11 cellular contexts compared by ENCODE assay signal in genomic region chr22:44758354-44758969, GRCh38. TPM values are rescaled to one million over a fixed set of nuclear protein-coding genes. Genes with fewer than 3 reads are reported as not detected.
DNase-seq lines count a peak whose midpoint lies in the region; ATAC-seq and TF ChIP-seq lines count a peak whose summit lies in the region.
"Had no signal": no experiment of that assay in that cellular context is flagged by ENCODE, and none has a peak within 500 bp of the region (broad histone marks: within the 10 kb centered on the region; RNA-seq: fewer than 3 reads in every experiment).

No MANE protein-coding gene starts in this region.

- peaks cover 4% of the 10 kb centered on the region for H3K36me3 Mint-ChIP-seq in endothelial cell (ENCODE audit: low read depth, unreplicated experiment)

- no peak overlapping the region for H2AFZ ChIP-seq in HCT116 (ENCODE audit: low read depth, low read length, poor library complexity, severe bottlenecking)

- POLR2A ChIA-PET in HCT116 (lab: Charles Lee) = no interaction called here

- H3K9ac ChIP-seq in HCT116 (ENCODE audit: low read length) (no peak overlapping the region), NT2/D1 (ENCODE audit: insufficient read length, low read depth) (peak overlapping the region; percentile 32)
- H3K9ac ChIP-seq: KMS-11 had no signal

- peak overlapping the region; percentile 32 for H3K27ac Mint-ChIP-seq in endothelial cell (ENCODE audit: unreplicated experiment)
- H3K27ac Mint-ChIP-seq: activated T-cell treated with anti-CD3 and anti-CD28 coated beads, Interleukin-2, amount 50 U/mL, for 72 hours had no signal

- no peak for TF ChIP-seq RAD21 in HCT116 (IDR thresholded peaks at IDR 0.05; ENCODE audit: low read depth)

- H3K36me3 ChIP-seq in HCT116 (ENCODE audit: control insufficient read depth in 1 of 2, insufficient read depth in 2 of 2, low read length in 2 of 2) (peaks cover 0 to 4% of the 10 kb centered on the region in 2 experiments; a peak in 1 of 4 replicates), NT2/D1 (ENCODE audit: insufficient read depth, insufficient read length, low read length) (no peaks in the 10 kb centered on the region)

- DNase-seq in HCT116 (ENCODE audit: low read depth, low spot score) (no peak), NT2/D1 (ENCODE audit: low read depth, low spot score) (no peak), endothelial cell (ENCODE audit: low spot score) (no peak), smooth muscle cell of the brain vasculature (ENCODE audit: low read depth, low spot score) (peak; percentile 17), CD1c-positive myeloid dendritic cell (ENCODE audit: extremely low spot score) (no peak), RKO (ENCODE audit: low spot score) (no peak), NCI-H1048 (lab: John Stamatoyannopoulos, UW) (no peak)
- DNase-seq: activated T-cell treated with anti-CD3 and anti-CD28 coated beads, Interleukin-2, amount 50 U/mL, for 72 hours; cortex of kidney; naive thymus-derived CD4-positive, alpha-beta T cell had no signal

- intact Hi-C loops in HCT116 (cut with micrococcal nuclease) = no loop called here

- H3K4me1 ChIP-seq in HCT116 (ENCODE audit: control insufficient read depth in 1 of 2, insufficient read depth in 2 of 2, low read length in 2 of 2) = peaks cover 51 to 58% of the 10 kb centered on the region in 2 experiments
- peaks cover 19% of the 10 kb centered on the region for H3K4me1 ChIP-seq in NT2/D1 (ENCODE audit: insufficient read depth, insufficient read length)

- no peaks in the 10 kb centered on the region for H3K9me2 ChIP-seq in HCT116 (ENCODE audit: insufficient read depth)

- H3K4me2 ChIP-seq in HCT116 (ENCODE audit: low read length) = peak overlapping the region; percentile 56
- H3K4me2 ChIP-seq: KMS-11 had no signal

- ATAC-seq in HCT116 = 0 out of 2 replicates have a peak, but pooled peaks have one; percentile 28
- ATAC-seq: activated T-cell treated with anti-CD3 and anti-CD28 coated beads, Interleukin-2, amount 50 U/mL, for 72 hours; naive thymus-derived CD4-positive, alpha-beta T cell had no signal

- H3K4me1 Mint-ChIP-seq in endothelial cell (ENCODE audit: unreplicated experiment) = peaks cover 8% of the 10 kb centered on the region

- RAD21 ChIA-PET in HCT116 (lab: Charles Lee; ENCODE audit: low non-redundant PET in 1 of 2, low total read pairs in 2 of 2, uncharacterized antibody in 2 of 2, unreplicated experiment in 2 of 2) = no interaction called here

- H3K9me3 Mint-ChIP-seq in endothelial cell (ENCODE audit: unreplicated experiment) = no peaks in the 10 kb centered on the region

- H3K27ac ChIP-seq in HCT116 (ENCODE audit: low read depth, low read length) = peak overlapping the region; percentile 22; the same call in 1 of the 2 replicates
- H3K27ac ChIP-seq: KMS-11 had no signal

- 0 out of 4 replicates have a peak overlapping the region, but pooled peaks of 1 of the 2 experiments have one; percentile 6 for H3K4me3 ChIP-seq in HCT116 (replicated peaks in 1 of 2; ENCODE audit: low read depth in 1 of 2, low read length in 2 of 2)
- no peak overlapping the region for H3K4me3 ChIP-seq in NT2/D1 (ENCODE audit: insufficient read length, low read depth)

- H3K27me3 Mint-ChIP-seq in endothelial cell (ENCODE audit: unreplicated experiment) = peaks cover 10% of the 10 kb centered on the region

- H3K27me3 ChIP-seq in HCT116 (ENCODE audit: insufficient read depth, low read length) (no peaks in the 10 kb centered on the region), NT2/D1 (ENCODE audit: insufficient read depth, insufficient read length) (peaks cover 5% of the 10 kb centered on the region)

- TF ChIP-seq CTCF in HCT116 (IDR thresholded peaks at IDR 0.05 in 2 of 3, conservative IDR thresholded peaks at IDR 0.05 in 1 of 3; ENCODE audit: borderline replicate concordance in 1 of 3, insufficient read depth in 1 of 3, low read depth in 2 of 3, low read length in 2 of 3) (no peak), endothelial cell (IDR thresholded peaks at IDR 0.05; ENCODE audit: unreplicated experiment) (no peak)

- H3K9me3 ChIP-seq in HCT116 (ENCODE audit: control insufficient read depth in 1 of 2, insufficient read depth in 1 of 2, low read depth in 1 of 2, low read length in 2 of 2) (no peaks in the 10 kb centered on the region), NT2/D1 (ENCODE audit: insufficient read depth, low read length) (no peaks in the 10 kb centered on the region)

- BruUV-seq in HCT116 (replicated peaks; lab: Mats Ljungman, UMichigan) = no TSS peak

- CTCF ChIA-PET in HCT116 (lab: Charles Lee) = no interaction called here

- H4K20me1 ChIP-seq in HCT116 (ENCODE audit: insufficient read depth) = peaks cover 12% of the 10 kb centered on the region; the same call in 1 of the 2 replicates

- no peak for TF ChIP-seq POLR2A in HCT116 (IDR thresholded peaks at IDR 0.05; ENCODE audit: borderline replicate concordance, extremely low read depth, insufficient read depth, insufficient read length)

- peak overlapping the region; percentile 69 for H3K4me3 Mint-ChIP-seq in endothelial cell (ENCODE audit: unreplicated experiment)
- H3K4me3 Mint-ChIP-seq: activated T-cell treated with anti-CD3 and anti-CD28 coated beads, Interleukin-2, amount 50 U/mL, for 72 hours; naive thymus-derived CD4-positive, alpha-beta T cell had no signal

- H3K79me2 ChIP-seq in HCT116 (ENCODE audit: insufficient read depth, low read length) = peaks cover 99% of the 10 kb centered on the region

TF ChIP-seq in HCT116, 20 proteins besides CTCF, POLR2A, EP300 and RAD21:
- TF ChIP-seq MAX (IDR thresholded peaks at IDR 0.05) = no peak
- TF ChIP-seq SP1 (IDR thresholded peaks at IDR 0.05; ENCODE audit: low read depth) = no peak
- TF ChIP-seq ATF3 (IDR thresholded peaks at IDR 0.05) = no peak
- TF ChIP-seq SIN3A (IDR thresholded peaks at IDR 0.05; ENCODE audit: low read depth) = no peak
- TF ChIP-seq FOSL1 (IDR thresholded peaks at IDR 0.05; ENCODE audit: low read depth) = no peak; the same call in 1 of the 2 replicates
- TF ChIP-seq SRF (IDR thresholded peaks at IDR 0.05; ENCODE audit: low read depth) = no peak
- no peak; the same call in 1 of the 2 replicates for TF ChIP-seq JUND (IDR thresholded peaks at IDR 0.05)
- TF ChIP-seq ELF1 (IDR thresholded peaks at IDR 0.05; ENCODE audit: borderline replicate concordance, low read depth) = no peak
TF ChIP-seq in HCT116: peak in this region for 0.

RNA-seq across cellular contexts. Expression of gene ARHGAP8, which starts 6.1 kb away (rescaled TPM):
- 67.5 TPM for total RNA-seq in HCT116 (2021; ENCODE audit: unreplicated experiment)
- polyA plus RNA-seq in HCT116 (2012) = 41.9 and 45.9 TPM in 2 replicates
- 0.80 TPM for total RNA-seq in endothelial cell (ENCODE audit: unreplicated experiment)
- polyA plus RNA-seq: naive thymus-derived CD4-positive, alpha-beta T cell had no signal

RNA-seq across cellular contexts. Expression of gene PRR5, which starts 56.5 kb away (rescaled TPM):
- total RNA-seq in HCT116 (2021; ENCODE audit: unreplicated experiment) = 26.9 TPM
- polyA plus RNA-seq in HCT116 (2012) = 16.9 and 17.4 TPM in 2 replicates
- 40.5 TPM for total RNA-seq in endothelial cell (ENCODE audit: unreplicated experiment)

Comparison
In these comparisons a context has a peak if more than half of its experiments do, and no peak if none do; other contexts are left out.
1. RNA of gene ARHGAP8, which starts 6.1 kb away (total RNA-seq): 67.5 TPM in HCT116 (single experiment); 0.80 TPM in endothelial cell (single experiment); every median in the first group is over 10 times any median in the second.